ENCODE assay signal across 8 cellular contexts in the genomic region with DNA sequence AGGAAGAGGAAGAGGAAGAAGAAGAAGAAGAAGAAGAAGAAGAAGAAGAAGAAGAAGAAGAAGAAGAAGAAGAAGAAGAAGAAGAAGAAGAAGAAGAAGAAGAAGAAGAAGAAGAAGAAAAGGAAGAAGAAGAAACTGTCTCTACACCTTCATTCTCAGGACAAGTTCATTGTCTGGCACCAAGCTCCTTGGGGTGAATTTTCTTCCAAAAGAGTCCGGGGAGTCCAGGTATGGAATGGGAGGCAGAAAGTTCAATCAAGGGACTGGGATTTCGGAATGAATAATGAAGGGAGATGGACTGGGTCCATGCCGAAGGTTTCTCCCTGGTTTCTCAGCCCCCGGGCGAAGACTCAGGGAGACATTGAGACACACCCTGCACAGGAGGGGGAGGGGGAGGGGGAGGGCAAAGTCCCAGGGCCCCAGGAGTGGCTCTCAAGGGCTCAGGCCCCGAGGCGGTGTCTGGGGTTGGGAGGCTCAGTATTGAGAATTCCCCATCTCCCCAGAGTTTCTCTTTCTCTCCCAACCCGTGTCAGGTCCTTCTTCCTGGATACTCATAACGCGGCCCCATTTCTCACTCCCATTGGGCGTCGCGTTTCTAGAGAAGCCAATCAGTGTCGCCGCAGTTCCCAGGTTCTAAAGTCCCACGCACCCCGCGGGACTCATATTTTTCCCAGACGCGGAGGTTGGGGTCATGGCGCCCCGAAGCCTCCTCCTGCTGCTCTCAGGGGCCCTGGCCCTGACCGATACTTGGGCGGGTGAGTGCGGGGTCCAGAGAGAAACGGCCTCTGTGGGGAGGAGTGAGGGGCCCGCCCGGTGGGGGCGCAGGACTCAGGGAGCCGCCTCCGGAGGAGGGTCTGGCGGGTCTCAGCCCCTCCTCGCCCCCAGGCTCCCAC. TPM values are rescaled to one million over a fixed set of nuclear protein-coding genes. Genes with fewer than 3 reads are reported as not detected.
A peak's percentile ranks its signal among the peaks of the same experiment; 100 is the strongest.
DNase-seq lines count a peak whose midpoint lies in the region; FAIRE-seq and TF ChIP-seq lines count a peak whose summit lies in the region.

A gene (plus strand): TSS at position 662 of the 893 bp plus-strand sequence. CDS start 30 bp downstream, at position 692.

- peaks cover 19% of the 10 kb centered on the region for H3K27me3 Mint-ChIP-seq in HFFc6 (ENCODE audit: insufficient read depth)
- H3K27me3 Mint-ChIP-seq in activated CD4-positive, alpha-beta T cell treated with anti-CD3 and anti-CD28 coated beads, Interleukin-2, amount 10 ng/mL, durations not matched to agents 7 days and 5 days: no peaks in the 10 kb centered on the region

- POLR2A ChIA-PET in activated CD4-positive, alpha-beta T cell treated with anti-CD3 and anti-CD28 coated beads, Interleukin-2, amount 10 ng/mL, durations not matched to agents 7 days and 5 days (lab: Charles Lee): interaction anchor here (0.7 to 1.0 kb wide), 2 partner anchors 14 to 79 kb away, joined by 4 to 5 read pairs; no protein-coding TSS in a partner anchor

- H3K36me3 Mint-ChIP-seq in HFFc6 (ENCODE audit: low read depth): no peaks in the 10 kb centered on the region
- H3K36me3 Mint-ChIP-seq in activated CD4-positive, alpha-beta T cell treated with anti-CD3 and anti-CD28 coated beads, Interleukin-2, amount 10 ng/mL, durations not matched to agents 7 days and 5 days (ENCODE audit: low read depth): peaks cover 41% of the 10 kb centered on the region

- H3K4me3 ChIP-seq in GM12864 (ENCODE audit: low read depth, low read length): peak within 1 kb of the TSS; percentile 73
- H3K4me3 ChIP-seq in coronary artery: peak within 1 kb of the TSS; percentile 99

- no peaks in the 10 kb centered on the region for H3K4me1 Mint-ChIP-seq in HFFc6 (ENCODE audit: low read depth)
- H3K4me1 Mint-ChIP-seq in activated CD4-positive, alpha-beta T cell treated with anti-CD3 and anti-CD28 coated beads, Interleukin-2, amount 10 ng/mL, durations not matched to agents 7 days and 5 days: peaks cover 49% of the 10 kb centered on the region

- CTCF ChIA-PET in activated CD4-positive, alpha-beta T cell treated with anti-CD3 and anti-CD28 coated beads, Interleukin-2, amount 10 ng/mL, durations not matched to agents 7 days and 5 days (lab: Charles Lee): interaction anchor here (1.0 kb wide), 1 partner anchor 15 kb away, joined by 3 read pairs; no protein-coding TSS in a partner anchor

- H3K4me3 Mint-ChIP-seq in HFFc6: peak within 1 kb of the TSS; percentile 72
- H3K4me3 Mint-ChIP-seq in activated CD4-positive, alpha-beta T cell treated with anti-CD3 and anti-CD28 coated beads, Interleukin-2, amount 10 ng/mL, durations not matched to agents 7 days and 5 days: peak within 1 kb of the TSS; percentile 85

- H3K27ac ChIP-seq in coronary artery: peak within 1 kb of the TSS; percentile 92 to 95

- DNase-seq in GM12864 (ENCODE audit: low read depth) (peak; percentile 74), HFFc6 (peak; percentile 61), NCI-H2081 (lab: John Stamatoyannopoulos, UW) (peak; percentile 76 to 83), coronary artery (ENCODE audit: low spot score) (peak; percentile 95), left kidney (ENCODE audit: low read depth, low spot score) (peak; percentile 89), D721Med (ENCODE audit: insufficient read length, low spot score) (no peak)
- peak; percentile 90 for DNase-seq in activated CD4-positive, alpha-beta T cell treated with anti-CD3 and anti-CD28 coated beads, Interleukin-2, amount 10 ng/mL, durations not matched to agents 7 days and 5 days
- peak; percentile 46 to 69 (median 60) for DNase-seq in stimulated activated CD4-positive, alpha-beta T cell treated with anti-CD3 and anti-CD28 coated beads, Interleukin-1b, Interleukin-23, amount 100 ng/mL, for 24 hours (ENCODE audit: low read depth in 4 of 4, low spot score in 1 of 4)

- no peak within 1 kb of the TSS for H3K27ac Mint-ChIP-seq in HFFc6
- H3K27ac Mint-ChIP-seq in activated CD4-positive, alpha-beta T cell treated with anti-CD3 and anti-CD28 coated beads, Interleukin-2, amount 10 ng/mL, durations not matched to agents 7 days and 5 days: peak within 1 kb of the TSS; percentile 90

- FAIRE-seq in D721Med (lab: Jason Lieb, UNC): no peak

- peak; percentile 23 for TF ChIP-seq CTCF in GM12864 (IDR thresholded peaks at IDR 0.05; ENCODE audit: low read depth, low read length, missing control alignments)
- no peak; the same call in 1 of the 2 replicates for TF ChIP-seq CTCF in HFFc6 (IDR thresholded peaks at IDR 0.05)
- TF ChIP-seq CTCF in coronary artery (IDR thresholded peaks at IDR 0.05): no peak
- no peak for TF ChIP-seq CTCF in D721Med (IDR thresholded peaks at IDR 0.05; ENCODE audit: insufficient read depth, missing control alignments)

- no peaks in the 10 kb centered on the region for H3K9me3 Mint-ChIP-seq in HFFc6
- no peaks in the 10 kb centered on the region for H3K9me3 Mint-ChIP-seq in activated CD4-positive, alpha-beta T cell treated with anti-CD3 and anti-CD28 coated beads, Interleukin-2, amount 10 ng/mL, durations not matched to agents 7 days and 5 days

RNA-seq across cellular contexts. Expression of the gene that starts here (rescaled TPM):
- total RNA-seq in HFFc6 (2021; fragmentation: NEBNext Ultra II Directional; extraction: Animal tissue kit (Norgen Biotek cat#: 25700)): 1 to 10 TPM; 1.4 to 7.5 (median 4.2) TPM
- total RNA-seq in activated CD4-positive, alpha-beta T cell treated with anti-CD3 and anti-CD28 coated beads, Interleukin-2, amount 10 ng/mL, durations not matched to agents 7 days and 5 days: 100 to 1,000 TPM; 315 to 372 TPM

Comparison
In these comparisons a context has a peak if more than half of its experiments do, and no peak if none do; other contexts are left out.
1. RNA of the gene that starts here (total RNA-seq): 315 to 372 TPM in activated CD4-positive, alpha-beta T cell treated with anti-CD3 and anti-CD28 coated beads, Interleukin-2, amount 10 ng/mL, durations not matched to agents 7 days and 5 days; 1.4 to 7.5 TPM in HFFc6; every median in the first group is over 10 times any median in the second.